ENCODE assay signal across 1 cellular context in the genomic region with DNA sequence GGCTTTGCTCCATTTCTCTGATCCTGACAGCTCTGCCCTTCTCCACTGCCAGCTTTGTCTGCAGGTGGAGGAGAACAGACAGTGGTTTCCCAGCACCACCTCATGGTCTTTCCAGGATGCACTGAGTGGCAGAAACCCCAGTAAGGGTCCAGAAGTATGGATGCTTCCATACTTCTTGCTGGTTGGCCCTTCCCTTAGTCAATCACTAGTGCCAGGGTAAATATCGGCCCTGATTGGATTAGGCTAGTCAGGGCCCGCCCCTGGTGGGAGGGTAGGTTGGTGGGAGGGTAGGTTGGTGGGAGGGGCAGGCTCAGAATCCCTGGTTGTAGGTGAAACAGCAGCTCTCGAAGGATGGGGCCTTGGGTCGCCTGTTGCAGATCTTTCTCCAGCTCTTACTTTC.
TF ChIP-seq lines count a peak whose summit lies in the region.

No MANE protein-coding gene starts in this region.

TF ChIP-seq in H1, 55 proteins besides CTCF, POLR2A, EP300 and RAD21:
- TF ChIP-seq GABPA (IDR thresholded peaks at IDR 0.05; ENCODE audit: borderline replicate concordance, insufficient read depth, low read length) (no peak), CREB1 (IDR thresholded peaks at IDR 0.05) (no peak), CTBP2 (IDR thresholded peaks at IDR 0.05; ENCODE audit: borderline replicate concordance, insufficient read depth, insufficient read length, low read length) (no peak), POLR2AphosphoS5 (IDR thresholded peaks at IDR 0.05; ENCODE audit: low read depth, low read length) (no peak), SRF (IDR thresholded peaks at IDR 0.05; ENCODE audit: low read depth, low read length) (no peak), TAF1 (IDR thresholded peaks at IDR 0.05; ENCODE audit: low read depth, low read length) (no peak), CHD2 (IDR thresholded peaks at IDR 0.05; ENCODE audit: low read length) (peak; percentile 90), SP1 (IDR thresholded peaks at IDR 0.05; ENCODE audit: low read depth, low read length) (peak; percentile 98), SP2 (IDR thresholded peaks at IDR 0.05; ENCODE audit: low read length) (peak; percentile 89), BRCA1 (IDR thresholded peaks at IDR 0.05; ENCODE audit: low read depth, low read length) (no peak), EGR1 (IDR thresholded peaks at IDR 0.05; ENCODE audit: borderline replicate concordance, low read depth, low read length) (no peak), NANOG (IDR thresholded peaks at IDR 0.05; ENCODE audit: insufficient read depth, low read depth, low read length, poor library complexity, severe bottlenecking) (no peak), HDAC2 (IDR thresholded peaks at IDR 0.05; ENCODE audit: borderline replicate concordance in 1 of 2, low read depth in 2 of 2, low read length in 2 of 2) (no peak), PHF8 (conservative IDR thresholded peaks at IDR 0.05; ENCODE audit: low read depth, low read length) (no peak), ZNF274 (IDR thresholded peaks at IDR 0.05; ENCODE audit: borderline replicate concordance, extremely low read depth, low read length) (no peak)
- TF ChIP-seq, protein P1, sequence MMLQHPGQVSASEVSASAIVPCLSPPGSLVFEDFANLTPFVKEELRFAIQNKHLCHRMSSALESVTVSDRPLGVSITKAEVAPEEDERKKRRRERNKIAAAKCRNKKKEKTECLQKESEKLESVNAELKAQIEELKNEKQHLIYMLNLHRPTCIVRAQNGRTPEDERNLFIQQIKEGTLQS (IDR thresholded peaks at IDR 0.05; ENCODE audit: insufficient read depth, low read depth, low read length): no peak
- TF ChIP-seq, protein P2, sequence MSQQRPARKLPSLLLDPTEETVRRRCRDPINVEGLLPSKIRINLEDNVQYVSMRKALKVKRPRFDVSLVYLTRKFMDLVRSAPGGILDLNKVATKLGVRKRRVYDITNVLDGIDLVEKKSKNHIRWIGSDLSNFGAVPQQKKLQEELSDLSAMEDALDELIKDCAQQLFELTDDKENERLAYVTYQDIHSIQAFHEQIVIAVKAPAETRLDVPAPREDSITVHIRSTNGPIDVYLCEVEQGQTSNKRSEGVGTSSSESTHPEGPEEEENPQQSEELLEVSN (IDR thresholded peaks at IDR 0.05): no peak
- TF ChIP-seq, protein P3, sequence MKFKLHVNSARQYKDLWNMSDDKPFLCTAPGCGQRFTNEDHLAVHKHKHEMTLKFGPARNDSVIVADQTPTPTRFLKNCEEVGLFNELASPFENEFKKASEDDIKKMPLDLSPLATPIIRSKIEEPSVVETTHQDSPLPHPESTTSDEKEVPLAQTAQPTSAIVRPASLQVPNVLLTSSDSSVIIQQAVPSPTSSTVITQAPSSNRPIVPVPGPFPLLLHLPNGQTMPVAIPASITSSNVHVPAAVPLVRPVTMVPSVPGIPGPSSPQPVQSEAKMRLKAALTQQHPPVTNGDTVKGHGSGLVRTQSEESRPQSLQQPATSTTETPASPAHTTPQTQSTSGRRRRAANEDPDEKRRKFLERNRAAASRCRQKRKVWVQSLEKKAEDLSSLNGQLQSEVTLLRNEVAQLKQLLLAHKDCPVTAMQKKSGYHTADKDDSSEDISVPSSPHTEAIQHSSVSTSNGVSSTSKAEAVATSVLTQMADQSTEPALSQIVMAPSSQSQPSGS (IDR thresholded peaks at IDR 0.05; ENCODE audit: low read length): no peak
